8 cellular contexts compared by ENCODE assay signal in the genomic region with DNA sequence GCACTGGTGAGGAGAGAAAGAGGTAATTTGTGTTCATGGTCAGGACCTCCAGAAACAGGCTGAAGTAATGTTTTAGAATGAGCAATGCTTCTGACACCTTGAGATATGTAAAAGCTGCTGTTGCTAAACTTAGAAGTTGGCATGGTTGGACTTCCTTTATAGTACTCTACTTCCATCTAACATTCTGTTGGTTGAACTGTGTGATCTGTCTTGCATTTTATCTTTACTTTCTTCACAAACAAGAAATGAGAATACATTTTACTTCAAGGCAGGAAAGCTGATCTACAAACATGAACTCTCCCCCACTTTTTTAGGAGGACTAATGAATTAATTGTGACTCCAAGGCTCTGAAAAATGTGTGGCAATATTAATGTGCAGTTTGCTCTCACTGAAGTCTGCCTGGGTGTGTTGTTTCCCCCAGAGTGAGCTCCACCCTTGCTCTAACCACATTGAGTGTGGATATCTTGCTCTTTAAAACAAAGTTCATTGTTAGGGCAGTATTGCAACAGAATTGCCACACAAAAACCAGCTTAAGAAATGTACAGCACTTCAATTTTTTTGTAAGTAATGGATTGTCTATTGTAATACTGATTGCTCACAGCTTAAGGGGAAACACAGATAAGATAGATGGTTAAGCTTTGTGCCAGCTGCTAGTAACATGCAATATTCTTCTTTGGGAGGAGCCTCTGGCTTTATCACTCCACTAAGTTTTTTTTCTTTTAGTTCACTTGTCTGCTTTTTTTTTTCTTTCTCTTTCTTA.
DNase-seq lines count a peak whose midpoint lies in the region; ATAC-seq and TF ChIP-seq lines count a peak whose summit lies in the region.

No MANE protein-coding gene starts in this region.

- intact Hi-C loops in colonic mucosa (cut with DNase I) (no loop called here), mucosa of descending colon (cut with DNase I, micrococcal nuclease) (no loop called here), vagina (cut with DNase I) (no loop called here)

- ATAC-seq in GM18868 (IDR thresholded peaks at IDR 0.05; ENCODE audit: unreplicated experiment) = peak; percentile 79
- ATAC-seq in HG03066 (IDR thresholded peaks at IDR 0.05; ENCODE audit: low read depth, unreplicated experiment) = peak; percentile 67
- ATAC-seq in mucosa of descending colon = peak; percentile 89

- peak overlapping the region; percentile 37 to 83 (median 68) for H3K27ac ChIP-seq in Peyer's patch
- peak overlapping the region; percentile 71 for H3K27ac ChIP-seq in colonic mucosa
- peak overlapping the region; percentile 60 for H3K27ac ChIP-seq in vagina

- peak overlapping the region in 1 of 2 donors; percentile 22 for H3K9ac ChIP-seq in colonic mucosa (ENCODE audit: low read depth in 2 of 2, low read length in 2 of 2)

- no peak for TF ChIP-seq POLR2A in Peyer's patch (IDR thresholded peaks at IDR 0.05)
- TF ChIP-seq POLR2A in vagina (IDR thresholded peaks at IDR 0.05) = no peak

- H3K27me3 ChIP-seq in Peyer's patch (no peaks in the 10 kb centered on the region), colonic mucosa (no peaks in the 10 kb centered on the region), vagina (no peaks in the 10 kb centered on the region)

- H3K36me3 ChIP-seq in Peyer's patch = no peaks in the 10 kb centered on the region
- H3K36me3 ChIP-seq in colonic mucosa = no peaks in the 10 kb centered on the region
- H3K36me3 ChIP-seq in mucosa of descending colon (ENCODE audit: low read depth) = no peaks in the 10 kb centered on the region
- no peaks in the 10 kb centered on the region for H3K36me3 ChIP-seq in vagina

- TF ChIP-seq CTCF in Peyer's patch (IDR thresholded peaks at IDR 0.05) (no peak), colonic mucosa (IDR thresholded peaks at IDR 0.05) (no peak), mucosa of descending colon (IDR thresholded peaks at IDR 0.05) (no peak), vagina (IDR thresholded peaks at IDR 0.05) (no peak)

- H3K9me3 ChIP-seq in Peyer's patch (no peaks in the 10 kb centered on the region), colonic mucosa (no peaks in the 10 kb centered on the region), mucosa of descending colon (no peaks in the 10 kb centered on the region), vagina (no peaks in the 10 kb centered on the region)

- DNase-seq in AG08396 (ENCODE audit: low spot score) = peak; percentile 22
- peak in 1 of 3 donors; percentile 64 for DNase-seq in Peyer's patch
- peak; percentile 66 for DNase-seq in colonic mucosa
- peak in 1 of 3 donors; percentile 56 for DNase-seq in mucosa of descending colon
- no peak for DNase-seq in vagina (ENCODE audit: extremely low spot score in 2 of 2)
- DNase-seq in inferior parietal cortex (ENCODE audit: extremely low spot score) = no peak

- H3K4me3 ChIP-seq in Peyer's patch (no peak overlapping the region), colonic mucosa (no peak overlapping the region), mucosa of descending colon (no peak overlapping the region), vagina (peak overlapping the region in 1 of 2 donors; percentile 9)

- H3K4me1 ChIP-seq in Peyer's patch = peaks cover 0 to 52% (median 17%) of the 10 kb centered on the region in 4 donors
- H3K4me1 ChIP-seq in colonic mucosa = peaks cover 4% of the 10 kb centered on the region
- peaks cover 45% of the 10 kb centered on the region for H3K4me1 ChIP-seq in mucosa of descending colon (ENCODE audit: low read depth)
- H3K4me1 ChIP-seq in vagina = peaks cover 77% of the 10 kb centered on the region

Comparison
In these comparisons a context has a peak if more than half of its experiments do, and no peak if none do; other contexts are left out.
1. DNase-seq: peak in AG08396 (single experiment) and colonic mucosa (single experiment); none in vagina (0 of 2) and inferior parietal cortex (single experiment).
2. Peak in every context shown above with its lines, with median percentiles within 50 percentile points of each other: ATAC-seq and H3K27ac ChIP-seq.